ENCODE assay signal across 8 cellular contexts in genomic region chr14:102775855-102776760, GRCh38. TPM values are rescaled to one million over a fixed set of nuclear protein-coding genes. Genes with fewer than 3 reads are reported as not detected.
DNase-seq lines count a peak whose midpoint lies in the region; ATAC-seq and TF ChIP-seq lines count a peak whose summit lies in the region.

No MANE protein-coding gene starts in this region.

- no peak overlapping the region for H3K9ac ChIP-seq in mesendoderm (ENCODE audit: low read length)

- peaks cover 40% of the 10 kb centered on the region for H3K4me1 Mint-ChIP-seq in central memory CD8-positive, alpha-beta T cell

- no peak overlapping the region for H4K8ac ChIP-seq in mesendoderm (ENCODE audit: low read depth, low read length)

- H2BK120ac ChIP-seq in mesendoderm (ENCODE audit: low read depth, low read length): no peak overlapping the region

- H3K4ac ChIP-seq in mesendoderm (ENCODE audit: low read depth, low read length): no peak overlapping the region

- no peak overlapping the region; the same call in 1 of the 2 replicates for H3K27ac ChIP-seq in PC-9
- H3K27ac ChIP-seq in mesendoderm (ENCODE audit: low read depth, low read length): no peak overlapping the region
- H3K27ac ChIP-seq in urinary bladder (ENCODE audit: low read depth): peak overlapping the region; percentile 82

- H3K4me2 ChIP-seq in PC-9 (peak overlapping the region; percentile 29; the same call in 1 of the 2 replicates), mesendoderm (ENCODE audit: low read length) (no peak overlapping the region)

- H2AFZ ChIP-seq in PC-9: no peak overlapping the region

- intact Hi-C loops in PC-9 (cut with micrococcal nuclease; ENCODE audit: unreplicated experiment): loop anchor here (2.0 to 10.0 kb wide), 2 partner anchors 251 to 299 kb away; no protein-coding TSS in a partner anchor

- no peak overlapping the region for H2BK5ac ChIP-seq in mesendoderm (ENCODE audit: low read length)

- H3K36me3 ChIP-seq in PC-9 (ENCODE audit: low read depth) (no peaks in the 10 kb centered on the region), mesendoderm (ENCODE audit: control insufficient read depth, insufficient read depth, low read length) (no peaks in the 10 kb centered on the region), urinary bladder (ENCODE audit: insufficient read depth) (no peaks in the 10 kb centered on the region)

- no peak overlapping the region for H4K5ac ChIP-seq in mesendoderm (ENCODE audit: low read length)

- ATAC-seq in central memory CD8-positive, alpha-beta T cell (replicated peaks; ENCODE audit: extremely low read depth, poor library complexity, severe bottlenecking): no peak
- no peak for ATAC-seq in HG03439 (IDR thresholded peaks at IDR 0.05; ENCODE audit: unreplicated experiment)
- no peak for ATAC-seq in GM21529 (IDR thresholded peaks at IDR 0.05; ENCODE audit: unreplicated experiment)

- H3K4me3 ChIP-seq in GM12864 (ENCODE audit: low read depth, low read length) (peak overlapping the region; percentile 51), PC-9 (no peak overlapping the region), mesendoderm (ENCODE audit: low read length) (no peak overlapping the region), urinary bladder (ENCODE audit: low read depth, low read length) (no peak overlapping the region)

- H3K9me3 Mint-ChIP-seq in central memory CD8-positive, alpha-beta T cell: no peaks in the 10 kb centered on the region

- H3K56ac ChIP-seq in mesendoderm (ENCODE audit: low read length): peak overlapping the region; percentile 89

- peak overlapping the region; percentile 98 for H3K27ac Mint-ChIP-seq in central memory CD8-positive, alpha-beta T cell (ENCODE audit: low read depth)

- WGBS in mesendoderm (ENCODE audit: extremely low coverage, insufficient coverage, low lambda C conversion rate): no CpG with 5 or more reads among the region's 22 CpGs
- 87% methylated on average over 22 of the region's 22 CpGs for WGBS in urinary bladder

- H3K23ac ChIP-seq in mesendoderm (ENCODE audit: low read length): no peak overlapping the region

- DNase-seq in GM12864 (ENCODE audit: low read depth) (peak; percentile 87), PC-9 (peak; percentile 31 to 56), mesendoderm (no peak), GM10248 (ENCODE audit: extremely low spot score) (no peak)
- DNase-seq in central memory CD8-positive, alpha-beta T cell (ENCODE audit: low spot score in 2 of 2): no peak

- CTCF ChIA-PET in PC-9 (lab: Charles Lee) (interaction anchor here (0.6 kb wide), 1 partner anchor 31 kb away, joined by 3 read pairs; no protein-coding TSS in a partner anchor), GM10248 (lab: Yijun Ruan, JAX) (interaction anchor here (1.0 kb wide), 1 partner anchor 23 kb away, joined by 3 read pairs; no protein-coding TSS in a partner anchor)

- peaks cover 3% of the 10 kb centered on the region for H3K79me1 ChIP-seq in mesendoderm (ENCODE audit: low read length)

- H3K79me2 ChIP-seq in PC-9 (ENCODE audit: low read depth) (peaks cover 30% of the 10 kb centered on the region), mesendoderm (ENCODE audit: control insufficient read depth, insufficient read depth, low read length) (no peaks in the 10 kb centered on the region)

- H3K9me2 ChIP-seq in PC-9 (ENCODE audit: insufficient read depth): no peaks in the 10 kb centered on the region

- TF ChIP-seq CTCF in GM12864 (IDR thresholded peaks at IDR 0.05; ENCODE audit: low read depth, low read length, missing control alignments) (no peak), PC-9 (conservative IDR thresholded peaks at IDR 0.05) (peak; percentile 19; the same call in 1 of the 2 replicates), GM10248 (IDR thresholded peaks at IDR 0.05; ENCODE audit: control extremely low read depth, extremely low read depth, low read depth, missing control alignments) (no peak)

- H3K4me1 ChIP-seq in PC-9 (replicated peaks; ENCODE audit: insufficient read depth) (peaks cover 21% of the 10 kb centered on the region), mesendoderm (ENCODE audit: control insufficient read depth, low read depth, low read length) (peaks cover 4% of the 10 kb centered on the region), urinary bladder (ENCODE audit: insufficient read depth) (no peaks in the 10 kb centered on the region)

- H3K36me3 Mint-ChIP-seq in central memory CD8-positive, alpha-beta T cell (ENCODE audit: insufficient read depth): peaks cover 24% of the 10 kb centered on the region

- no peaks in the 10 kb centered on the region for H3K27me3 Mint-ChIP-seq in central memory CD8-positive, alpha-beta T cell

- H3K27me3 ChIP-seq in PC-9 (ENCODE audit: insufficient read depth, low read depth): no peaks in the 10 kb centered on the region
- H3K27me3 ChIP-seq in mesendoderm (ENCODE audit: insufficient read depth, low read length, poor library complexity): no peaks in the 10 kb centered on the region

- peaks cover 29% of the 10 kb centered on the region for H3F3A ChIP-seq in PC-9 (ENCODE audit: insufficient read depth, low read depth)

- H3K4me3 Mint-ChIP-seq in central memory CD8-positive, alpha-beta T cell: peak overlapping the region; percentile 85

- no TSS peak for BruUV-seq in PC-9 (replicated peaks; lab: Mats Ljungman, UMichigan)

- H2BK15ac ChIP-seq in mesendoderm (replicated peaks; ENCODE audit: low read depth): no peak overlapping the region

- no peaks in the 10 kb centered on the region for H3K9me3 ChIP-seq in PC-9 (ENCODE audit: insufficient read depth, low read depth)

- no peak overlapping the region for H2AK5ac ChIP-seq in mesendoderm (ENCODE audit: low read length)

- H3K18ac ChIP-seq in mesendoderm (ENCODE audit: low read length): no peak overlapping the region

- peaks cover 12% of the 10 kb centered on the region for H4K20me1 ChIP-seq in PC-9 (ENCODE audit: insufficient read depth)

- POLR2A ChIA-PET in PC-9 (lab: Charles Lee; ENCODE audit: unreplicated experiment): no interaction called here
- POLR2A ChIA-PET in GM10248 (lab: Yijun Ruan, JAX): no interaction called here

RNA-seq across cellular contexts. Expression of gene TRAF3, which starts 1.1 kb away (rescaled TPM):
- total RNA-seq in PC-9 (2021) (38.6 and 41.3 TPM in 2 replicates), urinary bladder (12.4 TPM)
- polyA plus RNA-seq in mesendoderm (2013, experiment 1 of 2): 5.2 TPM
- polyA plus RNA-seq in mesendoderm (2013, experiment 2 of 2): 5.6 TPM
- 8.8 TPM for polyA plus RNA-seq in urinary bladder

Comparison
In these comparisons a context has a peak if more than half of its experiments do, and no peak if none do; other contexts are left out.
1. DNase-seq: peak in GM12864 (single experiment) and PC-9 (2 of 2); none in central memory CD8-positive, alpha-beta T cell (0 of 2), mesendoderm (single experiment) and GM10248 (single experiment).